Comparison of ENCODE assay signal across 21 cellular contexts in genomic region chr19:56221851-56222250, GRCh38. TPM values are rescaled to one million over a fixed set of nuclear protein-coding genes. Genes with fewer than 3 reads are reported as not detected.
"Had no signal": no experiment of that assay in that cellular context is flagged by ENCODE, and none has a peak within 500 bp of the region (broad histone marks: within the 10 kb centered on the region; RNA-seq: fewer than 3 reads in every experiment).

No MANE protein-coding gene starts in this region.

- H3K36me3 Mint-ChIP-seq: natural killer cell had no signal

- H3K4me1 Mint-ChIP-seq: neural progenitor cell had no signal

- H3K4me1 ChIP-seq: gastrocnemius medialis, neural progenitor cell had no signal

- H3K36me3 ChIP-seq: gastrocnemius medialis, neural progenitor cell, ovary had no signal

- H3K9me3 ChIP-seq: gastrocnemius medialis, heart right ventricle, mucosa of descending colon, ovary had no signal

- H2AFZ ChIP-seq: neural progenitor cell had no signal

- H3K9me3 Mint-ChIP-seq: natural killer cell had no signal

- ATAC-seq: esophagus mucosa, gastrocnemius medialis, heart right ventricle, natural killer cell, right cardiac atrium had no signal

- H3K27ac ChIP-seq: dorsolateral prefrontal cortex, gastrocnemius medialis, heart right ventricle, neural progenitor cell, ovary had no signal

- H3K4me3 Mint-ChIP-seq: natural killer cell, neural progenitor cell had no signal

- H3K4me3 ChIP-seq: dorsolateral prefrontal cortex, gastrocnemius medialis, heart right ventricle, mucosa of descending colon, neural progenitor cell, ovary, smooth muscle cell had no signal

- H3K4me2 ChIP-seq: neural progenitor cell, smooth muscle cell had no signal

- DNase-seq: cortex of kidney; dorsolateral prefrontal cortex; effector CD8-positive, alpha-beta T cell; gastrocnemius medialis; heart right ventricle; hypothalamus; kidney glomerular epithelial cell; mammary epithelial cell; natural killer cell; nucleus accumbens; ovary; right cardiac atrium; stimulated activated CD4-positive, alpha-beta T cell treated with anti-CD3 and anti-CD28 coated beads, Interleukin-2, amount 100 ng/mL, for 48 hours; stimulated activated naive CD4-positive, alpha-beta T cell treated with Interleukin-2 at 50 U/mL for 16 hours had no signal

- H3K27ac Mint-ChIP-seq: natural killer cell, neural progenitor cell, progenitor cell of endocrine pancreas had no signal

RNA-seq across cellular contexts. Expression of gene ZSCAN5C, which starts 19.8 kb away (rescaled TPM):
- total RNA-seq: dorsolateral prefrontal cortex, esophagus mucosa, fibroblast of villous mesenchyme, gastrocnemius medialis, heart right ventricle, lower leg skin, mammary epithelial cell, mucosa of descending colon, natural killer cell, ovary, progenitor cell of endocrine pancreas, right cardiac atrium, smooth muscle cell had no signal
- polyA plus RNA-seq: heart right ventricle, mammary epithelial cell, ovary, right cardiac atrium, smooth muscle cell had no signal

RNA-seq across cellular contexts. Expression of gene ZSCAN5B, which starts 24.3 kb away (rescaled TPM):
- total RNA-seq: esophagus mucosa, fibroblast of villous mesenchyme, gastrocnemius medialis, heart right ventricle, lower leg skin, mammary epithelial cell, mucosa of descending colon, natural killer cell, progenitor cell of endocrine pancreas, right cardiac atrium, smooth muscle cell had no signal
- polyA plus RNA-seq: mammary epithelial cell, ovary, right cardiac atrium had no signal

RNA-seq across cellular contexts. Expression of gene GALP, which starts 46.0 kb away (rescaled TPM):
- total RNA-seq: dorsolateral prefrontal cortex, esophagus mucosa, fibroblast of villous mesenchyme, gastrocnemius medialis, heart right ventricle, lower leg skin, mammary epithelial cell, mucosa of descending colon, natural killer cell, ovary, progenitor cell of endocrine pancreas, right cardiac atrium, smooth muscle cell had no signal
- polyA plus RNA-seq: heart right ventricle, mammary epithelial cell, ovary, right cardiac atrium, smooth muscle cell had no signal

RNA-seq across cellular contexts. Expression of gene EDDM13, which starts 50.7 kb away (rescaled TPM):
- total RNA-seq: fibroblast of villous mesenchyme, gastrocnemius medialis, mucosa of descending colon, ovary, progenitor cell of endocrine pancreas, right cardiac atrium, smooth muscle cell had no signal
